ENCODE assay signal across 1 cellular context in the genomic region with DNA sequence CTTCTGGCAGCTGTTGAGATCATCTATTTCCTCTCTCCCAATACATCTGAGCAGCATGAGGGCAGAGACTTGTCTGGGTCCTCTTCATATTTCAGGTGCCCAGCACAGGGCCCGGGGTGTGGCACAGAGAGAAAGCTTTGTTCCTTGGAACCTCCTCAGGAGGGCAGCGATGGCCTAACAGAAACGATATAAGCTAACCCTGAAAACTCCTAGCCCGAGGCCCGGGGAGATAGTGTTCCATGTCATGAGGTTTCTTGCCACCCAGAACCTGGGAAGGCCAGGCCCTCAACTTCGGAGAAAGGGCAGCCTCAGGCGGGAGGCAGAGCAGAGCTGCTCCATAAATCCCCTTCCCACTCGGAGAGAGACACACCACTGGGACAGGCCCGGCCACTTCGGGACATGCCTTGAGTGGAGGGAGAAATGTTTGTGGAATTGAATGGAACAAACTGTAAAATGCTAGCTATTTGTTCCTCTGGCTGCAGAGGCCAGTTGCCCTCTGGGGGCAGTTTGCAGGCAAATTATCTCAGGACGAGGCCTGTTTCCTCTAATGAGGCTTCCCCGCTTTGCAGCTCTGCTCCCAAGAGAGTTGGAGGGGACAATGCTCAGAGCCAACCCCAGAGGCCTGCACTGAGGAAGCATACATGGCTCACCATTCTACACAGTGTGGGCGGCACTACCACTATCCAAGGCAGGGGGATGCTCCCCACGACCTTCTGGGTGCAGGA.
TF ChIP-seq lines count a peak whose summit lies in the region.

No MANE protein-coding gene starts in this region.

TF ChIP-seq in SK-N-SH, 30 proteins besides CTCF, POLR2A, EP300 and RAD21 (continued from another document):
- TF ChIP-seq, protein P1, sequence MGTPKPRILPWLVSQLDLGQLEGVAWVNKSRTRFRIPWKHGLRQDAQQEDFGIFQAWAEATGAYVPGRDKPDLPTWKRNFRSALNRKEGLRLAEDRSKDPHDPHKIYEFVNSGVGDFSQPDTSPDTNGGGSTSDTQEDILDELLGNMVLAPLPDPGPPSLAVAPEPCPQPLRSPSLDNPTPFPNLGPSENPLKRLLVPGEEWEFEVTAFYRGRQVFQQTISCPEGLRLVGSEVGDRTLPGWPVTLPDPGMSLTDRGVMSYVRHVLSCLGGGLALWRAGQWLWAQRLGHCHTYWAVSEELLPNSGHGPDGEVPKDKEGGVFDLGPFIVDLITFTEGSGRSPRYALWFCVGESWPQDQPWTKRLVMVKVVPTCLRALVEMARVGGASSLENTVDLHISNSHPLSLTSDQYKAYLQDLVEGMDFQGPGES (IDR thresholded peaks at IDR 0.05; ENCODE audit: low read depth, low read length) = no peak
- no peak for TF ChIP-seq TCF12 (IDR thresholded peaks at IDR 0.05)
- TF ChIP-seq MEF2A (IDR thresholded peaks at IDR 0.05; ENCODE audit: borderline replicate concordance, low read depth) = no peak
- TF ChIP-seq FOXM1 (IDR thresholded peaks at IDR 0.05; ENCODE audit: low read depth) = no peak
- no peak for TF ChIP-seq GABPA (IDR thresholded peaks at IDR 0.05; ENCODE audit: low read depth)
- TF ChIP-seq SIN3A (IDR thresholded peaks at IDR 0.05; ENCODE audit: borderline replicate concordance, low read depth, low read length) = no peak
- TF ChIP-seq RCOR1 (IDR thresholded peaks at IDR 0.05; ENCODE audit: low read length) = no peak
- TF ChIP-seq RXRA (IDR thresholded peaks at IDR 0.05; ENCODE audit: borderline replicate concordance, low read depth) = no peak
